Comparison of ENCODE assay signal across 13 cellular contexts in genomic region chr17:292531-293382, GRCh38. TPM values are rescaled to one million over a fixed set of nuclear protein-coding genes. Genes with fewer than 3 reads are reported as not detected.
A peak's percentile ranks its signal among the peaks of the same experiment; 100 is the strongest.
DNase-seq lines count a peak whose midpoint lies in the region; ATAC-seq and TF ChIP-seq lines count a peak whose summit lies in the region.
"Had no signal": no experiment of that assay in that cellular context is flagged by ENCODE, and none has a peak within 500 bp of the region (broad histone marks: within the 10 kb centered on the region; RNA-seq: fewer than 3 reads in every experiment).

No MANE protein-coding gene starts in this region.

- no peak overlapping the region for H3K27ac Mint-ChIP-seq in T-cell

- no peaks in the 10 kb centered on the region for H3K9me3 ChIP-seq in lower lobe of right lung
- H3K9me3 ChIP-seq: BE2C had no signal

- H3K4me3 Mint-ChIP-seq in T-cell: peak overlapping the region in 2 of 3 donors; percentile 44 to 67

- no peak overlapping the region for H3K4me3 ChIP-seq in lower lobe of right lung
- H3K4me3 ChIP-seq: coronary artery had no signal

- POLR2A ChIA-PET in T-cell (lab: Charles Lee): no interaction called here

- H3K36me3 Mint-ChIP-seq in T-cell: peaks cover 3% of the 10 kb centered on the region

- H3K36me3 ChIP-seq in lower lobe of right lung: no peaks in the 10 kb centered on the region
- H3K36me3 ChIP-seq: BE2C had no signal

- ATAC-seq in T-cell (replicated peaks in 1 of 4): peak in 3 of 4 experiments; percentile 57 to 70 (median 63)
- no peak for ATAC-seq in lower lobe of right lung
- no peak for ATAC-seq in sciatic nerve
- ATAC-seq in GM21529 (IDR thresholded peaks at IDR 0.05; ENCODE audit: unreplicated experiment): no peak

- DNase-seq in activated effector memory CD4-positive, alpha-beta T cell treated with anti-CD3 and anti-CD28 coated beads, Interleukin-2, amount 50 U/mL, for 16 hours: peak; percentile 16
- DNase-seq in activated effector memory CD4-positive, alpha-beta T cell treated with Interleukin-2 at 50 U/mL for 16 hours: no peak
- DNase-seq in T-cell (peak in 4 of 34 experiments; percentile 7 to 20 (median 13)), lower lobe of right lung (peak; percentile 35), sciatic nerve (ENCODE audit: low spot score) (peak; percentile 44), medulla oblongata (ENCODE audit: extremely low spot score) (no peak)
- no peak for DNase-seq in activated CD4-positive, CD25-positive, alpha-beta regulatory T cell treated with anti-CD3 and anti-CD28 coated beads, Interleukin-2, amount 50 U/mL, for 72 hours
- DNase-seq: BE2C, KG1, NCI-H2081 had no signal

- H3K4me1 ChIP-seq in lower lobe of right lung: no peaks in the 10 kb centered on the region
- H3K4me1 ChIP-seq: BE2C had no signal

- H3K27ac ChIP-seq in lower lobe of right lung: no peak overlapping the region
- H3K27ac ChIP-seq: coronary artery, VCaP had no signal

- CTCF ChIA-PET in T-cell (lab: Charles Lee): no interaction called here

- TF ChIP-seq CTCF in lower lobe of right lung (IDR thresholded peaks at IDR 0.05): no peak

- H3K27me3 Mint-ChIP-seq in T-cell: peaks cover 0 to 2% of the 10 kb centered on the region in 2 donors

- no peaks in the 10 kb centered on the region for H3K9me3 Mint-ChIP-seq in T-cell

- peaks cover 2 to 10% (median 10%) of the 10 kb centered on the region in 3 donors for H3K4me1 Mint-ChIP-seq in T-cell

- intact Hi-C loops in lower lobe of right lung (cut with DNase I): no loop called here
- intact Hi-C loops in sciatic nerve (cut with DNase I): no loop called here

- H3K27me3 ChIP-seq in lower lobe of right lung (ENCODE audit: low read depth): no peaks in the 10 kb centered on the region
- H3K27me3 ChIP-seq: BE2C had no signal

RNA-seq across cellular contexts. Expression of gene RPH3AL, which starts 59.9 kb away (rescaled TPM):
- total RNA-seq in T-cell: 10 to 100 TPM in 1 of 5 donors, 1 to 10 TPM in 4; 4.5 to 10.5 (median 5.3) TPM
- total RNA-seq in lower lobe of right lung: 38.7 TPM
- 19.0 TPM for total RNA-seq in sciatic nerve

Comparison
In these comparisons a context has a peak if more than half of its experiments do, and no peak if none do; other contexts are left out.
1. DNase-seq: peak in activated effector memory CD4-positive, alpha-beta T cell treated with anti-CD3 and anti-CD28 coated beads, Interleukin-2, amount 50 U/mL, for 16 hours (single experiment), lower lobe of right lung (single experiment) and sciatic nerve (single experiment); none in activated effector memory CD4-positive, alpha-beta T cell treated with Interleukin-2 at 50 U/mL for 16 hours (single experiment), medulla oblongata (single experiment) and activated CD4-positive, CD25-positive, alpha-beta regulatory T cell treated with anti-CD3 and anti-CD28 coated beads, Interleukin-2, amount 50 U/mL, for 72 hours (single experiment).
2. ATAC-seq: peak in T-cell (3 of 4); none in lower lobe of right lung (0 of 2), sciatic nerve (single experiment) and GM21529 (single experiment).